Comparison of ENCODE assay signal across 19 cellular contexts in genomic region chr5:156356238-156356637, GRCh38. TPM values are rescaled to one million over a fixed set of nuclear protein-coding genes. Genes with fewer than 3 reads are reported as not detected.
DNase-seq lines count a peak whose midpoint lies in the region; ATAC-seq and TF ChIP-seq lines count a peak whose summit lies in the region.
"Had no signal": no experiment of that assay in that cellular context is flagged by ENCODE, and none has a peak within 500 bp of the region (broad histone marks: within the 10 kb centered on the region; RNA-seq: fewer than 3 reads in every experiment).

No MANE protein-coding gene starts in this region.

- H3K56ac ChIP-seq in IMR-90 (ENCODE audit: extremely low read depth, insufficient read depth, low read length), result no peak overlapping the region

- H3K9me1 ChIP-seq in IMR-90 (ENCODE audit: insufficient read depth, low read length), result peaks cover 4% of the 10 kb centered on the region; the same call in 1 of the 2 replicates

- peak; percentile 3 for DNase-seq in GM13976 (ENCODE audit: low spot score)
- peak; percentile 94 for DNase-seq in IMR-90
- peak; percentile 11 for DNase-seq in iPS-NIHi7 (ENCODE audit: extremely low spot score)
- no peak for DNase-seq in OCI-M2 (lab: John Stamatoyannopoulos, UW; ENCODE audit: unreplicated experiment)
- DNase-seq in cortex of kidney (lab: John Stamatoyannopoulos, UW), result no peak
- DNase-seq: activated gamma-delta T cell; anterior cingulate cortex; colonic mucosa; head of caudate nucleus; NCI-H2107; stimulated activated CD4-positive, alpha-beta T cell treated with anti-CD3 and anti-CD28 coated beads, Interleukin-12 subunit alpha, Interleukin-12 subunit beta, amount 100 ng/mL, for 4 hours; stimulated activated naive B cell treated with anti-CD40 and anti-IgM and Interleukin-4, amounts not matched to agents 10 μg/mL and 1 μg/mL and 100 μg/mL, for 72 hours; T-helper 2 cell had no signal

- H4K20me1 ChIP-seq in IMR-90 (ENCODE audit: insufficient read depth, low read length), result no peaks in the 10 kb centered on the region

- TF ChIP-seq POLR2A in IMR-90 (IDR thresholded peaks at IDR 0.05; ENCODE audit: low read depth, low read length), result no peak

- peak overlapping the region; percentile 66; the same call in 1 of the 2 replicates for H2BK20ac ChIP-seq in IMR-90 (ENCODE audit: low read depth, low read length)

- H3K9ac ChIP-seq in IMR-90 (ENCODE audit: low read depth, low read length), result no peak overlapping the region

- TF ChIP-seq CTCF in GM13976 (IDR thresholded peaks at IDR 0.05; ENCODE audit: borderline replicate concordance, control extremely low read depth, extremely low read depth, insufficient read depth, missing control alignments) (no peak), IMR-90 (conservative IDR thresholded peaks at IDR 0.05; ENCODE audit: low read depth, low read length) (no peak)

- H4K8ac ChIP-seq in IMR-90 (ENCODE audit: low read depth in 2 of 2, low read length in 2 of 2), result peak overlapping the region in 1 of 2 experiments; percentile 75; a peak in 2 of 4 replicates

- H3K27ac ChIP-seq in IMR-90 (ENCODE audit: insufficient read depth, low read length), result peak overlapping the region; percentile 54; the same call in 1 of the 2 replicates
- H3K27ac ChIP-seq: C4-2B, colonic mucosa, tibial nerve had no signal

- peaks cover 16% of the 10 kb centered on the region for H3K4me1 ChIP-seq in IMR-90 (ENCODE audit: control insufficient read depth, insufficient read depth, low read length)
- H3K4me1 ChIP-seq: colonic mucosa, tibial nerve had no signal

- no peak overlapping the region; the same call in 1 of the 2 replicates for H3K23ac ChIP-seq in IMR-90 (ENCODE audit: low read depth, low read length)

- WGBS in IMR-90 (ENCODE audit: extremely low coverage in 2 of 2, insufficient read length in 1 of 2), 2 experiments, result no CpG with 5 or more reads among the region's 2 CpGs

- H3K27me3 ChIP-seq in IMR-90 (ENCODE audit: control insufficient read depth, insufficient read depth, low read length), result no peaks in the 10 kb centered on the region
- H3K27me3 ChIP-seq: colonic mucosa, tibial nerve had no signal

- intact Hi-C loops in IMR-90 (cut with micrococcal nuclease), result loop anchor here (10.0 kb wide), 1 partner anchor 459 kb away; no protein-coding TSS in a partner anchor

- H2BK15ac ChIP-seq in IMR-90 (ENCODE audit: low read depth, low read length), result no peak overlapping the region

- TF ChIP-seq RAD21 in IMR-90 (IDR thresholded peaks at IDR 0.05; ENCODE audit: low read length), result no peak

- peak overlapping the region; percentile 66 for H2BK120ac ChIP-seq in IMR-90 (ENCODE audit: low read depth, low read length)

- CTCF ChIA-PET in IMR-90 (lab: Yijun Ruan, JAX), result interaction anchor here (1.6 kb wide), 1 partner anchor 11 kb away, joined by 5 read pairs; no protein-coding TSS in a partner anchor

- POLR2A ChIA-PET in IMR-90 (lab: Charles Lee; ENCODE audit: unreplicated experiment), result no interaction called here

- H2BK5ac ChIP-seq in IMR-90 (ENCODE audit: low read depth, low read length, poor library complexity, severe bottlenecking), result peak overlapping the region; percentile 74

- no peak overlapping the region for H3K4me3 ChIP-seq in IMR-90 (ENCODE audit: insufficient read depth, low read depth, low read length)
- H3K4me3 ChIP-seq: colonic mucosa, tibial nerve had no signal

- peak overlapping the region; percentile 66; the same call in 1 of the 2 replicates for H3K18ac ChIP-seq in IMR-90 (ENCODE audit: low read depth, low read length)

- peak overlapping the region; percentile 61; the same call in 1 of the 2 replicates for H4K91ac ChIP-seq in IMR-90 (ENCODE audit: insufficient read depth, low read depth, low read length)

- peak overlapping the region; percentile 42; the same call in 1 of the 2 replicates for H3K14ac ChIP-seq in IMR-90 (replicated peaks; ENCODE audit: low read depth, low read length)

- BruUV-seq in IMR-90 (replicated peaks; lab: Mats Ljungman, UMichigan), result no TSS peak

- no peak overlapping the region for H2AK9ac ChIP-seq in IMR-90 (replicated peaks; ENCODE audit: low read depth, low read length, poor library complexity)

- peak overlapping the region; percentile 1; the same call in 1 of the 2 replicates for H4K5ac ChIP-seq in IMR-90 (ENCODE audit: low read depth, low read length)

- peak; percentile 47 for ATAC-seq in GM21723 (IDR thresholded peaks at IDR 0.05; ENCODE audit: unreplicated experiment)
- ATAC-seq in IMR-90 (ENCODE audit: low read depth), result peak; percentile 52
- no peak for ATAC-seq in GM18867 (IDR thresholded peaks at IDR 0.05; ENCODE audit: unreplicated experiment)
- ATAC-seq: activated CD4-positive, CD25-positive, alpha-beta regulatory T cell treated with anti-CD3 and anti-CD28 coated beads, Interleukin-2, amount 50 U/mL, for 24 hours; stimulated activated naive B cell treated with anti-CD40 and anti-IgM and Interleukin-4, amounts not matched to agents 10 μg/mL and 1 μg/mL and 100 μg/mL, for 72 hours had no signal

- H3K9me3 ChIP-seq in IMR-90 (ENCODE audit: control insufficient read depth, insufficient read depth, low read length), result no peaks in the 10 kb centered on the region
- H3K9me3 ChIP-seq: colonic mucosa, tibial nerve had no signal

- peak overlapping the region; percentile 60; the same call in 1 of the 2 replicates for H3K4ac ChIP-seq in IMR-90 (ENCODE audit: low read depth, low read length)

- in situ Hi-C loops in GM13976 (cut with MboI; ENCODE audit: low sequenced_read_pairs, unreplicated experiment) (no loop called here), IMR-90 (cut with MboI; ENCODE audit: low sequenced_read_pairs) (no loop called here)

- H2AFZ ChIP-seq in IMR-90 (replicated peaks; ENCODE audit: low read length, poor library complexity), result peak overlapping the region; percentile 54

- dilution Hi-C loops in IMR-90 (cut with HindIII; ENCODE audit: low sequenced_read_pairs, unreplicated experiment), result no loop called here

- peaks cover 4% of the 10 kb centered on the region; the same call in 1 of the 2 replicates for H3K36me3 ChIP-seq in IMR-90 (ENCODE audit: control insufficient read depth, insufficient read depth, low read length)
- H3K36me3 ChIP-seq: colonic mucosa, tibial nerve had no signal

- no peak overlapping the region; the same call in 1 of the 2 replicates for H3K4me2 ChIP-seq in IMR-90 (ENCODE audit: low read depth, low read length)

- 0 out of 2 replicates have a peak overlapping the region, but pooled peaks have one; percentile 18 for H2AK5ac ChIP-seq in IMR-90 (ENCODE audit: low read depth, low read length)

- peaks cover 0 to 13% of the 10 kb centered on the region in 2 experiments; a peak in 1 of 4 replicates for H3K79me1 ChIP-seq in IMR-90 (ENCODE audit: low read depth in 1 of 2, low read length in 2 of 2)

TF ChIP-seq in IMR-90, 13 proteins besides CTCF, POLR2A, EP300 and RAD21:
- TF ChIP-seq CEBPB (IDR thresholded peaks at IDR 0.05; ENCODE audit: low read depth, low read length) (peak; percentile 96), SMC3 (IDR thresholded peaks at IDR 0.05; ENCODE audit: low read depth, low read length) (no peak), USF2 (IDR thresholded peaks at IDR 0.05; ENCODE audit: low read depth, low read length) (no peak), RCOR1 (IDR thresholded peaks at IDR 0.05; ENCODE audit: insufficient replicate concordance, low read length) (no peak), RFX5 (IDR thresholded peaks at IDR 0.05; ENCODE audit: low read depth, low read length) (no peak), CHD1 (IDR thresholded peaks at IDR 0.05; ENCODE audit: low read depth, low read length) (no peak), NFE2L2 (IDR thresholded peaks at IDR 0.05; ENCODE audit: low read depth, low read length) (no peak), ELK1 (IDR thresholded peaks at IDR 0.05; ENCODE audit: borderline replicate concordance, low read depth, low read length) (no peak), MAFK (IDR thresholded peaks at IDR 0.05; ENCODE audit: low read depth, low read length) (no peak), BHLHE40 (IDR thresholded peaks at IDR 0.05; ENCODE audit: low read depth, low read length) (no peak), FOS (IDR thresholded peaks at IDR 0.05; ENCODE audit: low read depth, low read length) (0 out of 2 replicates have a peak, but pooled peaks have one; percentile 35), MAZ (IDR thresholded peaks at IDR 0.05; ENCODE audit: borderline replicate concordance, low read depth, low read length) (no peak), MXI1 (IDR thresholded peaks at IDR 0.05; ENCODE audit: borderline replicate concordance, low read depth, low read length) (no peak)

RNA-seq across cellular contexts. Expression of gene SGCD, which starts 29.3 kb away (rescaled TPM):
- 10.6 TPM in 2 replicates for total RNA-seq in IMR-90 (2012; rRNA removed)
- 4.7 and 5.8 TPM in 2 replicates for polyA plus RNA-seq in IMR-90 (2012; rRNA removed)
- polyA plus RNA-seq in IMR-90 (2012; cell fraction: cytosol; rRNA removed), result 2.6 and 2.9 TPM in 2 replicates
- 1.2 and 6.8 TPM in 2 replicates for polyA plus RNA-seq in IMR-90 (2012; cell fraction: nucleus; rRNA removed; ENCODE audit: low replicate concordance)
- polyA plus RNA-seq: IgD-negative memory B cell had no signal

Comparison
In these comparisons a context has a peak if more than half of its experiments do, and no peak if none do; other contexts are left out.
1. DNase-seq: peak in GM13976 (single experiment), IMR-90 (single experiment) and iPS-NIHi7 (single experiment); none in OCI-M2 (single experiment) and cortex of kidney (single experiment).